Comparison of ENCODE assay signal across 15 cellular contexts in the genomic region with DNA sequence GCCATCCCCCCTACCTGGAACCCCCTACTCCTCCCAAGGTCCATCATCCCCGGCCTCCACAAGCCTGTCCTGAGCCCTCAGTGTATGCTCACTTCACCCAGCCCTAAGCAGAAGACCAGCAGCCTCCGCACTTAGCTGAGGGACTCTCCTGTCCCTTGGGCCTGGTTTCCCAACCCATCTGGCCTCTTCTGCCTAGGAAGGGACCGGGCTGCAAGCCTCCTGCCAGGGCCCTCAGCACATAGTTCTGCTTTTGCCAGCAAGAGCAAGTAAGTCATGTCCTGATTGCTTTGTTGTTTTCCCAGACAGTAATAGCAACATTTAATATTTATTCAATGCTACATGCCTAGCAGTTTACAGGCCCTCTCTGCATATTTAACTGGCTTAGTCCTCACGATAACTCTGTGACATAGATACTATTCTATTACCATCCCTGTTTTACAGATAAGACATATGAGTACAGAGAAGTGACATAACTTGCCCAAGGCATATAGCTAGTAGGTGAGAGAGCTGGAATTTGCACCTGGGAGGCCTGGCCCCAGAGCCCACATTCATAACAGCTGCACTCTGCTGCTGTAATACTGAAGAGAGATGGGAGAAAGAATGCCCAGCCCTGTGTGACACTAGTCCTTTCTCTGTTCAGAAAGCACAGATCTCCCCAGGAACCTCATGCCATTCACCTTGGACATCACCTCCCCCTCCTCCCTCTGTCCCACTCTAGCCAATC.
"Had no signal": no experiment of that assay in that cellular context is flagged by ENCODE, and none has a peak within 500 bp of the region (broad histone marks: within the 10 kb centered on the region; RNA-seq: fewer than 3 reads in every experiment).

No MANE protein-coding gene starts in this region.

- H3K4me3 ChIP-seq: suprapubic skin, transverse colon had no signal

- H3K36me3 ChIP-seq: transverse colon had no signal

- DNase-seq: activated CD4-positive, alpha-beta T cell treated with anti-CD3 and anti-CD28 coated beads, Interleukin-2, amount 10 ng/mL, durations not matched to agents 7 days and 5 days; activated CD8-positive, alpha-beta T cell treated with anti-CD3 and anti-CD28 coated beads, Interleukin-2, amount 10 ng/mL, durations not matched to agents 7 days and 5 days; activated naive CD4-positive, alpha-beta T cell treated with anti-CD3 and anti-CD28 coated beads for 36 hours; activated T-cell treated with anti-CD3 and anti-CD28 coated beads, Interleukin-2, amount 50 U/mL, for 4 hours; anterior cingulate cortex; brain microvascular endothelial cell; cortex of kidney; stimulated activated CD4-positive, alpha-beta T cell treated with anti-CD3 and anti-CD28 coated beads, Interleukin-12 subunit alpha, Interleukin-12 subunit beta, amount 100 ng/mL, for 4 hours; stimulated activated CD4-positive, alpha-beta T cell treated with anti-CD3 and anti-CD28 coated beads, Interleukin-1b, Interleukin-23, amount 100 ng/mL, for 48 hours; stimulated activated CD8-positive, alpha-beta memory T cell treated with anti-CD3 and anti-CD28 coated beads, Interleukin-4, amount 100 ng/mL, for 48 hours; stimulated activated naive CD8-positive, alpha-beta T cell treated with anti-CD3 and anti-CD28 coated beads, Interleukin-15, Interleukin-2, amounts not matched to agents 100 U/mL and 50 U/mL, for 24 hours; transverse colon had no signal

- H3K4me1 ChIP-seq: suprapubic skin, transverse colon had no signal

- H3K27me3 ChIP-seq: brain microvascular endothelial cell, suprapubic skin, transverse colon had no signal

- H3K9me3 ChIP-seq: suprapubic skin, transverse colon had no signal

- H3K27ac ChIP-seq: brain microvascular endothelial cell, suprapubic skin, transverse colon had no signal

- ATAC-seq: activated CD4-positive, CD25-positive, alpha-beta regulatory T cell treated with anti-CD3 and anti-CD28 coated beads, Interleukin-2, amount 50 U/mL, for 24 hours; activated CD8-positive, alpha-beta T cell treated with anti-CD3 and anti-CD28 coated beads, Interleukin-2, amount 10 ng/mL, durations not matched to agents 7 days and 5 days; esophagus mucosa; stimulated activated naive CD8-positive, alpha-beta T cell treated with anti-CD3 and anti-CD28 coated beads, Interleukin-15, Interleukin-2, amounts not matched to agents 100 U/mL and 50 U/mL, for 24 hours had no signal
